Comparison of ENCODE assay signal across 8 cellular contexts in genomic region chr1:30748699-30749401, GRCh38. TPM values are rescaled to one million over a fixed set of nuclear protein-coding genes. Genes with fewer than 3 reads are reported as not detected.
DNase-seq lines count a peak whose midpoint lies in the region; ATAC-seq and TF ChIP-seq lines count a peak whose summit lies in the region.

No MANE protein-coding gene starts in this region.

- H3K36me3 ChIP-seq in GM23248 (ENCODE audit: low read depth): no peaks in the 10 kb centered on the region

- H3K9me3 ChIP-seq in CD4-positive, alpha-beta T cell (ENCODE audit: control insufficient read depth, low read length): no peaks in the 10 kb centered on the region
- H3K9me3 ChIP-seq in GM23248 (ENCODE audit: low read depth): no peaks in the 10 kb centered on the region

- no peaks in the 10 kb centered on the region for H3F3A ChIP-seq in GM23248 (ENCODE audit: insufficient read depth)

- no peak overlapping the region for H3K4me2 ChIP-seq in GM23248 (ENCODE audit: unreplicated experiment)

- H3K4me3 ChIP-seq in GM23248: no peak overlapping the region

- H3K27me3 ChIP-seq in CD4-positive, alpha-beta T cell (ENCODE audit: control insufficient read depth, insufficient read depth, low read length): no peaks in the 10 kb centered on the region
- no peaks in the 10 kb centered on the region for H3K27me3 ChIP-seq in GM23248 (replicated peaks; ENCODE audit: insufficient read depth)

- no peak for ATAC-seq in CD4-positive, alpha-beta T cell (ENCODE audit: poor library complexity)

- no peak for TF ChIP-seq CTCF in CD4-positive, alpha-beta T cell (IDR thresholded peaks at IDR 0.05)

- no peak overlapping the region for H3K9ac ChIP-seq in GM23248

- WGBS in GM23248 (ENCODE audit: low coverage in 1 of 2, low lambda C conversion rate in 2 of 2, missing lambda C conversion rate in 2 of 2), 2 experiments: 74 to 77% methylated on average over 16 of the region's 16 CpGs

- H3K79me2 ChIP-seq in GM23248 (ENCODE audit: insufficient read depth): no peaks in the 10 kb centered on the region

- POLR2A ChIA-PET in CD4-positive, alpha-beta T cell (lab: Charles Lee): interaction anchor here (0.7 to 13.3 kb wide), 7 partner anchors 8 to 1835 kb away, joined by 3 to 457 read pairs (median 7); partner anchors contain the start of genes EPB41 and LAPTM5

- intact Hi-C loops in CD4-positive, alpha-beta T cell (cut with DNase I, micrococcal nuclease): loop anchor here in 1 of 2 experiments (1.0 to 2.0 kb wide), 3 partner anchors 8 to 30 kb away; partner anchors contain the start of gene LAPTM5

- no peaks in the 10 kb centered on the region for H4K20me1 ChIP-seq in GM23248 (ENCODE audit: insufficient read depth)

- H3K27me3 Mint-ChIP-seq in CD4-positive, alpha-beta T cell: no peaks in the 10 kb centered on the region
- no peaks in the 10 kb centered on the region for H3K27me3 Mint-ChIP-seq in IgD-negative memory B cell
- H3K27me3 Mint-ChIP-seq in activated naive CD8-positive, alpha-beta T cell: no peaks in the 10 kb centered on the region

- peaks cover 100% of the 10 kb centered on the region for H3K4me1 Mint-ChIP-seq in CD4-positive, alpha-beta T cell (ENCODE audit: low read depth)
- H3K4me1 Mint-ChIP-seq in IgD-negative memory B cell: peaks cover 64 to 90% (median 88%) of the 10 kb centered on the region in 3 donors
- peaks cover 97% of the 10 kb centered on the region for H3K4me1 Mint-ChIP-seq in activated naive CD8-positive, alpha-beta T cell (ENCODE audit: low read depth)

- in situ Hi-C loops in GM23248 (cut with MboI): no loop called here

- peak overlapping the region; percentile 85 for H3K4me3 Mint-ChIP-seq in CD4-positive, alpha-beta T cell
- peak overlapping the region; percentile 91 to 100 (median 96) for H3K4me3 Mint-ChIP-seq in IgD-negative memory B cell
- peak overlapping the region; percentile 87 for H3K4me3 Mint-ChIP-seq in activated naive CD8-positive, alpha-beta T cell

- CTCF ChIA-PET in CD4-positive, alpha-beta T cell (lab: Charles Lee): interaction anchor here (1.0 to 2.8 kb wide), 3 partner anchors 8 to 31 kb away, joined by 3 to 15 read pairs (median 9); no protein-coding TSS in a partner anchor

- H3K4me1 ChIP-seq in GM23248 (ENCODE audit: insufficient read depth): no peaks in the 10 kb centered on the region; the same call in 1 of the 2 replicates

- peak overlapping the region; percentile 96 for H3K27ac Mint-ChIP-seq in CD4-positive, alpha-beta T cell
- H3K27ac Mint-ChIP-seq in IgD-negative memory B cell: peak overlapping the region; percentile 92 to 98 (median 97)
- H3K27ac Mint-ChIP-seq in activated naive CD8-positive, alpha-beta T cell: peak overlapping the region; percentile 100

- H2AFZ ChIP-seq in GM23248: no peak overlapping the region

- peak in 2 of 10 experiments; percentile 27 to 48 for DNase-seq in CD4-positive, alpha-beta T cell
- DNase-seq in middle frontal gyrus (ENCODE audit: extremely low spot score, low spot score): peak; percentile 50
- no peak for DNase-seq in NAMALWA (ENCODE audit: low spot score)
- no peak for DNase-seq in SHP77 treated with DMSO at 0.1 percent for 48 hours (lab: John Stamatoyannopoulos, UW)
- DNase-seq in GM23248: no peak
- DNase-seq in HUDEP-2 (lab: John Stamatoyannopoulos, UW; ENCODE audit: unreplicated experiment in 76 of 76): no peak

- H3K36me3 Mint-ChIP-seq in CD4-positive, alpha-beta T cell (ENCODE audit: low read depth): peaks cover 67% of the 10 kb centered on the region
- peaks cover 19% of the 10 kb centered on the region for H3K36me3 Mint-ChIP-seq in IgD-negative memory B cell
- peaks cover 3% of the 10 kb centered on the region for H3K36me3 Mint-ChIP-seq in activated naive CD8-positive, alpha-beta T cell

- H3K9me3 Mint-ChIP-seq in CD4-positive, alpha-beta T cell: no peaks in the 10 kb centered on the region
- no peaks in the 10 kb centered on the region for H3K9me3 Mint-ChIP-seq in IgD-negative memory B cell
- H3K9me3 Mint-ChIP-seq in activated naive CD8-positive, alpha-beta T cell (ENCODE audit: low read depth): no peaks in the 10 kb centered on the region

- peak overlapping the region; percentile 97 for H3K27ac ChIP-seq in CD4-positive, alpha-beta T cell (ENCODE audit: low read depth, low read length)
- no peak overlapping the region for H3K27ac ChIP-seq in GM23248

- H3K9me2 ChIP-seq in GM23248 (ENCODE audit: insufficient read depth): no peaks in the 10 kb centered on the region

RNA-seq across cellular contexts. Expression of gene LAPTM5, which starts 8.7 kb away (rescaled TPM):
- 100 to 1,000 TPM; 625 to 642 TPM for total RNA-seq in CD4-positive, alpha-beta T cell
- polyA plus RNA-seq in IgD-negative memory B cell (1,002 TPM), GM23248 (2016; fragmentation: Nextera tagmentation; extraction: Ambion mirVana) (0.36 and 0.74 TPM in 2 replicates)
- total RNA-seq in GM23248 (2014; rRNA removed; shearing (Covaris generic)): not detected in 2 replicates

RNA-seq across cellular contexts. Expression of gene MATN1, which starts 25.5 kb away (rescaled TPM):
- 1 to 10 TPM; 2.5 to 2.7 TPM for total RNA-seq in CD4-positive, alpha-beta T cell
- not detected for polyA plus RNA-seq in IgD-negative memory B cell
- 0.32 TPM in 1 of 2 replicates, not detected in the other for total RNA-seq in GM23248 (2014; rRNA removed; shearing (Covaris generic))
- polyA plus RNA-seq in GM23248 (2016; fragmentation: Nextera tagmentation; extraction: Ambion mirVana): 0.11 TPM in 1 of 2 replicates, not detected in the other

Comparison
In these comparisons a context has a peak if more than half of its experiments do, and no peak if none do; other contexts are left out.
1. RNA of gene LAPTM5, which starts 8.7 kb away (total RNA-seq): 625 to 642 TPM in CD4-positive, alpha-beta T cell; not detected in GM23248; every median in the first group is over 100 times any median in the second.
2. Peak in every context shown above with its lines, with median percentiles within 50 percentile points of each other: H3K27ac Mint-ChIP-seq and H3K4me3 Mint-ChIP-seq.